Comparison of ENCODE assay signal across 2 cellular contexts in genomic region chr7:143384741-143385631, GRCh38.
A peak's percentile ranks its signal among the peaks of the same experiment; 100 is the strongest.
TF ChIP-seq lines count a peak whose summit lies in the region.

No MANE protein-coding gene starts in this region.

TF ChIP-seq in IMR-90, 13 proteins besides CTCF, POLR2A, EP300 and RAD21:
- TF ChIP-seq NFE2L2 (IDR thresholded peaks at IDR 0.05; ENCODE audit: low read depth, low read length) (no peak), CEBPB (IDR thresholded peaks at IDR 0.05; ENCODE audit: low read depth, low read length) (peak; percentile 30; the same call in 1 of the 2 replicates)

TF ChIP-seq in K562, 482 proteins besides CTCF, POLR2A, EP300 and RAD21:
- TF ChIP-seq ARID2 (IDR thresholded peaks at IDR 0.05) (peak; percentile 39; the same call in 1 of the 2 replicates), THRAP3 (IDR thresholded peaks at IDR 0.05; ENCODE audit: borderline replicate concordance) (0 out of 2 replicates have a peak, but pooled peaks have one; percentile 19), POLR2AphosphoS5 (IDR thresholded peaks at IDR 0.05; ENCODE audit: control insufficient read depth, insufficient read depth, low read depth, low read length) (peak; percentile 26; the same call in 1 of the 2 replicates), SMARCA5 (IDR thresholded peaks at IDR 0.05) (peak; percentile 62; the same call in 1 of the 2 replicates), ARHGAP35 (IDR thresholded peaks at IDR 0.05; ENCODE audit: partially characterized antibody) (peak; percentile 63), OTX1 (CRISPR knock-in tag; IDR thresholded peaks at IDR 0.05) (peak; percentile 85), SPI1 (IDR thresholded peaks at IDR 0.05; ENCODE audit: borderline replicate concordance, low read depth, low read length) (peak; percentile 45; the same call in 1 of the 2 replicates), ZSCAN29 (IDR thresholded peaks at IDR 0.05) (no peak), EGR1 (conservative IDR thresholded peaks at IDR 0.05) (peak; percentile 41; the same call in 1 of the 2 replicates), DDX20 (tag; IDR thresholded peaks at IDR 0.05; ENCODE audit: low read depth) (no peak), HLTF (IDR thresholded peaks at IDR 0.05) (peak; percentile 36; the same call in 1 of the 2 replicates), FOXK2 (conservative IDR thresholded peaks at IDR 0.05 in 1 of 2, IDR thresholded peaks at IDR 0.05 in 1 of 2; ENCODE audit: low read depth in 2 of 2) (peak in 1 of 2 experiments; percentile 33; a peak in 1 of 4 replicates), POLR2B (IDR thresholded peaks at IDR 0.05; ENCODE audit: low read depth, partially characterized antibody) (peak; percentile 72), PBX2 (CRISPR knock-in tag; IDR thresholded peaks at IDR 0.05; ENCODE audit: low read depth) (no peak), PBX2 (tag; conservative IDR thresholded peaks at IDR 0.05; ENCODE audit: low read depth) (no peak), ELF4 (CRISPR knock-in tag; IDR thresholded peaks at IDR 0.05) (peak; percentile 81; the same call in 1 of the 2 replicates), HBP1 (CRISPR knock-in tag; IDR thresholded peaks at IDR 0.05) (peak; percentile 97), TFAP4 (CRISPR knock-in tag; IDR thresholded peaks at IDR 0.05; ENCODE audit: borderline replicate concordance) (peak; percentile 28; the same call in 1 of the 2 replicates), ZBTB26 (CRISPR knock-in tag; IDR thresholded peaks at IDR 0.05) (peak; percentile 98; the same call in 1 of the 2 replicates), HDGF (IDR thresholded peaks at IDR 0.05) (peak; percentile 75; the same call in 1 of the 2 replicates), ZNF253 (CRISPR knock-in tag; conservative IDR thresholded peaks at IDR 0.05) (0 out of 2 replicates have a peak, but pooled peaks have one; percentile 20), FOXA1 (IDR thresholded peaks at IDR 0.05; ENCODE audit: borderline replicate concordance) (no peak), STAT5A (IDR thresholded peaks at IDR 0.05; ENCODE audit: borderline replicate concordance, low read length) (peak; percentile 83; the same call in 1 of the 2 replicates), PHF20 (IDR thresholded peaks at IDR 0.05; ENCODE audit: partially characterized antibody) (peak; percentile 56), ZNF655 (CRISPR knock-in tag; IDR thresholded peaks at IDR 0.05) (no peak), FOXM1 (IDR thresholded peaks at IDR 0.05; ENCODE audit: low read depth) (no peak), FOXM1 (CRISPR knock-in tag; IDR thresholded peaks at IDR 0.05; ENCODE audit: low read depth) (peak; percentile 49; the same call in 1 of the 2 replicates), BCL6 (CRISPR knock-in tag; IDR thresholded peaks at IDR 0.05) (no peak), RBFOX2 (IDR thresholded peaks at IDR 0.05; ENCODE audit: low read depth, low read length) (peak; percentile 54), PHB2 (IDR thresholded peaks at IDR 0.05; ENCODE audit: low read depth) (peak; percentile 37; the same call in 1 of the 2 replicates), TARDBP (IDR thresholded peaks at IDR 0.05) (peak; percentile 27; the same call in 1 of the 2 replicates), HMBOX1 (IDR thresholded peaks at IDR 0.05) (no peak), THAP7 (CRISPR knock-in tag; IDR thresholded peaks at IDR 0.05) (no peak), TOE1 (IDR thresholded peaks at IDR 0.05; ENCODE audit: borderline replicate concordance) (no peak), TOE1 (CRISPR knock-in tag; IDR thresholded peaks at IDR 0.05; ENCODE audit: borderline replicate concordance, low read depth) (0 out of 2 replicates have a peak, but pooled peaks have one; percentile 34), ZFPM2 (CRISPR knock-in tag; IDR thresholded peaks at IDR 0.05) (0 out of 2 replicates have a peak, but pooled peaks have one; percentile 51), MLLT1 (IDR thresholded peaks at IDR 0.05) (0 out of 4 replicates have a peak, but pooled peaks have one; percentile 38 to 43), SUPT5H (IDR thresholded peaks at IDR 0.05) (peak; percentile 55), ZNF143 (CRISPR knock-in tag; IDR thresholded peaks at IDR 0.05) (no peak), ZNF764 (CRISPR knock-in tag; IDR thresholded peaks at IDR 0.05; ENCODE audit: low read depth) (no peak), TBP (optimal IDR thresholded peaks at IDR 0.05; ENCODE audit: low read depth, low read length) (no peak), CXXC5 (CRISPR knock-in tag; IDR thresholded peaks at IDR 0.05) (no peak), BCLAF1 (IDR thresholded peaks at IDR 0.05; ENCODE audit: borderline replicate concordance in 1 of 2, control insufficient read depth in 1 of 2, low read depth in 2 of 2, low read length in 1 of 2) (0 out of 4 replicates have a peak, but pooled peaks of 1 of the 2 experiments have one; percentile 1), ETV1 (tag; conservative IDR thresholded peaks at IDR 0.05; ENCODE audit: low read depth) (no peak), IRF9 (tag; IDR thresholded peaks at IDR 0.05) (peak; percentile 58; the same call in 1 of the 2 replicates), ELF1 (tag; IDR thresholded peaks at IDR 0.05) (no peak), THRB (CRISPR knock-in tag; conservative IDR thresholded peaks at IDR 0.05) (peak; percentile 99), HDAC1 (IDR thresholded peaks at IDR 0.05) (peak in 1 of 2 experiments; percentile 33; a peak in 1 of 4 replicates)
